1 cellular context compared by ENCODE assay signal in the genomic region with DNA sequence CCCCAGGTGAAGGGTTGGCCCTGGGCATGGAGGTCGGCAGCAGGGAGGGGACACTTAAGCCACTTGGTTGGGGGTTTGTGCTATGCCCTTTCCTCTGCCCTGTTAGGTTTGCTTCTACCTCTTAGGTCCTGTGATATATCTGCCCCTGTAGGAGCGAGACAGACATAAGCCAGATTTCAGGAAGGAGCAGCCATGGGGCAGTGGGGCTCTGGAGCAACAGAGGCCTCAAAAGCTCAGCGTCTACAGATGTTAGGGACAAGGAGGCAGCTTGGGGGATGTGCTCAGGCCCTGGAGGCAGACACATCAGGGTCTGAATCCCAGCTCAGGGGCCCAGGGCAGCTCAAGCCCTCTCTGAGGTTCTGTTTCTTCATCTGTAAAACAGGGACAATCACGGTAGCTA.
TF ChIP-seq lines count a peak whose summit lies in the region.

No MANE protein-coding gene starts in this region.

TF ChIP-seq in H1, 55 proteins besides CTCF, POLR2A, EP300 and RAD21:
- TF ChIP-seq RNF2 (IDR thresholded peaks at IDR 0.05; ENCODE audit: borderline replicate concordance, low read depth, low read length, missing control alignments, poor library complexity, severe bottlenecking) (no peak), CHD2 (IDR thresholded peaks at IDR 0.05; ENCODE audit: low read length) (no peak), KDM1A (IDR thresholded peaks at IDR 0.05; ENCODE audit: borderline replicate concordance, low read length) (no peak), TAF7 (optimal IDR thresholded peaks at IDR 0.05; ENCODE audit: borderline replicate concordance, low read depth, low read length) (no peak), POU5F1 (IDR thresholded peaks at IDR 0.05; ENCODE audit: low read depth, low read length) (no peak), GABPA (IDR thresholded peaks at IDR 0.05; ENCODE audit: borderline replicate concordance, insufficient read depth, low read length) (no peak), TBP (IDR thresholded peaks at IDR 0.05; ENCODE audit: low read depth, low read length) (no peak), CBX8 (IDR thresholded peaks at IDR 0.05; ENCODE audit: borderline replicate concordance, low read depth, low read length) (no peak), SIRT6 (IDR thresholded peaks at IDR 0.05; ENCODE audit: low read length) (no peak), SRF (IDR thresholded peaks at IDR 0.05; ENCODE audit: low read depth, low read length) (no peak), SIX5 (IDR thresholded peaks at IDR 0.05; ENCODE audit: low read depth, low read length) (no peak), CTBP2 (IDR thresholded peaks at IDR 0.05; ENCODE audit: borderline replicate concordance, insufficient read depth, insufficient read length, low read length) (no peak), NRF1 (IDR thresholded peaks at IDR 0.05; ENCODE audit: low read depth, low read length) (no peak), CEBPB (IDR thresholded peaks at IDR 0.05; ENCODE audit: low read depth, low read length) (no peak)
- TF ChIP-seq, protein P1, sequence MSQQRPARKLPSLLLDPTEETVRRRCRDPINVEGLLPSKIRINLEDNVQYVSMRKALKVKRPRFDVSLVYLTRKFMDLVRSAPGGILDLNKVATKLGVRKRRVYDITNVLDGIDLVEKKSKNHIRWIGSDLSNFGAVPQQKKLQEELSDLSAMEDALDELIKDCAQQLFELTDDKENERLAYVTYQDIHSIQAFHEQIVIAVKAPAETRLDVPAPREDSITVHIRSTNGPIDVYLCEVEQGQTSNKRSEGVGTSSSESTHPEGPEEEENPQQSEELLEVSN (IDR thresholded peaks at IDR 0.05): no peak
- TF ChIP-seq, protein P2, sequence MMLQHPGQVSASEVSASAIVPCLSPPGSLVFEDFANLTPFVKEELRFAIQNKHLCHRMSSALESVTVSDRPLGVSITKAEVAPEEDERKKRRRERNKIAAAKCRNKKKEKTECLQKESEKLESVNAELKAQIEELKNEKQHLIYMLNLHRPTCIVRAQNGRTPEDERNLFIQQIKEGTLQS (IDR thresholded peaks at IDR 0.05; ENCODE audit: insufficient read depth, low read depth, low read length): no peak
- TF ChIP-seq, protein P3, sequence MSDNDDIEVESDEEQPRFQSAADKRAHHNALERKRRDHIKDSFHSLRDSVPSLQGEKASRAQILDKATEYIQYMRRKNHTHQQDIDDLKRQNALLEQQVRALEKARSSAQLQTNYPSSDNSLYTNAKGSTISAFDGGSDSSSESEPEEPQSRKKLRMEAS (IDR thresholded peaks at IDR 0.05): no peak
- TF ChIP-seq, protein P4, sequence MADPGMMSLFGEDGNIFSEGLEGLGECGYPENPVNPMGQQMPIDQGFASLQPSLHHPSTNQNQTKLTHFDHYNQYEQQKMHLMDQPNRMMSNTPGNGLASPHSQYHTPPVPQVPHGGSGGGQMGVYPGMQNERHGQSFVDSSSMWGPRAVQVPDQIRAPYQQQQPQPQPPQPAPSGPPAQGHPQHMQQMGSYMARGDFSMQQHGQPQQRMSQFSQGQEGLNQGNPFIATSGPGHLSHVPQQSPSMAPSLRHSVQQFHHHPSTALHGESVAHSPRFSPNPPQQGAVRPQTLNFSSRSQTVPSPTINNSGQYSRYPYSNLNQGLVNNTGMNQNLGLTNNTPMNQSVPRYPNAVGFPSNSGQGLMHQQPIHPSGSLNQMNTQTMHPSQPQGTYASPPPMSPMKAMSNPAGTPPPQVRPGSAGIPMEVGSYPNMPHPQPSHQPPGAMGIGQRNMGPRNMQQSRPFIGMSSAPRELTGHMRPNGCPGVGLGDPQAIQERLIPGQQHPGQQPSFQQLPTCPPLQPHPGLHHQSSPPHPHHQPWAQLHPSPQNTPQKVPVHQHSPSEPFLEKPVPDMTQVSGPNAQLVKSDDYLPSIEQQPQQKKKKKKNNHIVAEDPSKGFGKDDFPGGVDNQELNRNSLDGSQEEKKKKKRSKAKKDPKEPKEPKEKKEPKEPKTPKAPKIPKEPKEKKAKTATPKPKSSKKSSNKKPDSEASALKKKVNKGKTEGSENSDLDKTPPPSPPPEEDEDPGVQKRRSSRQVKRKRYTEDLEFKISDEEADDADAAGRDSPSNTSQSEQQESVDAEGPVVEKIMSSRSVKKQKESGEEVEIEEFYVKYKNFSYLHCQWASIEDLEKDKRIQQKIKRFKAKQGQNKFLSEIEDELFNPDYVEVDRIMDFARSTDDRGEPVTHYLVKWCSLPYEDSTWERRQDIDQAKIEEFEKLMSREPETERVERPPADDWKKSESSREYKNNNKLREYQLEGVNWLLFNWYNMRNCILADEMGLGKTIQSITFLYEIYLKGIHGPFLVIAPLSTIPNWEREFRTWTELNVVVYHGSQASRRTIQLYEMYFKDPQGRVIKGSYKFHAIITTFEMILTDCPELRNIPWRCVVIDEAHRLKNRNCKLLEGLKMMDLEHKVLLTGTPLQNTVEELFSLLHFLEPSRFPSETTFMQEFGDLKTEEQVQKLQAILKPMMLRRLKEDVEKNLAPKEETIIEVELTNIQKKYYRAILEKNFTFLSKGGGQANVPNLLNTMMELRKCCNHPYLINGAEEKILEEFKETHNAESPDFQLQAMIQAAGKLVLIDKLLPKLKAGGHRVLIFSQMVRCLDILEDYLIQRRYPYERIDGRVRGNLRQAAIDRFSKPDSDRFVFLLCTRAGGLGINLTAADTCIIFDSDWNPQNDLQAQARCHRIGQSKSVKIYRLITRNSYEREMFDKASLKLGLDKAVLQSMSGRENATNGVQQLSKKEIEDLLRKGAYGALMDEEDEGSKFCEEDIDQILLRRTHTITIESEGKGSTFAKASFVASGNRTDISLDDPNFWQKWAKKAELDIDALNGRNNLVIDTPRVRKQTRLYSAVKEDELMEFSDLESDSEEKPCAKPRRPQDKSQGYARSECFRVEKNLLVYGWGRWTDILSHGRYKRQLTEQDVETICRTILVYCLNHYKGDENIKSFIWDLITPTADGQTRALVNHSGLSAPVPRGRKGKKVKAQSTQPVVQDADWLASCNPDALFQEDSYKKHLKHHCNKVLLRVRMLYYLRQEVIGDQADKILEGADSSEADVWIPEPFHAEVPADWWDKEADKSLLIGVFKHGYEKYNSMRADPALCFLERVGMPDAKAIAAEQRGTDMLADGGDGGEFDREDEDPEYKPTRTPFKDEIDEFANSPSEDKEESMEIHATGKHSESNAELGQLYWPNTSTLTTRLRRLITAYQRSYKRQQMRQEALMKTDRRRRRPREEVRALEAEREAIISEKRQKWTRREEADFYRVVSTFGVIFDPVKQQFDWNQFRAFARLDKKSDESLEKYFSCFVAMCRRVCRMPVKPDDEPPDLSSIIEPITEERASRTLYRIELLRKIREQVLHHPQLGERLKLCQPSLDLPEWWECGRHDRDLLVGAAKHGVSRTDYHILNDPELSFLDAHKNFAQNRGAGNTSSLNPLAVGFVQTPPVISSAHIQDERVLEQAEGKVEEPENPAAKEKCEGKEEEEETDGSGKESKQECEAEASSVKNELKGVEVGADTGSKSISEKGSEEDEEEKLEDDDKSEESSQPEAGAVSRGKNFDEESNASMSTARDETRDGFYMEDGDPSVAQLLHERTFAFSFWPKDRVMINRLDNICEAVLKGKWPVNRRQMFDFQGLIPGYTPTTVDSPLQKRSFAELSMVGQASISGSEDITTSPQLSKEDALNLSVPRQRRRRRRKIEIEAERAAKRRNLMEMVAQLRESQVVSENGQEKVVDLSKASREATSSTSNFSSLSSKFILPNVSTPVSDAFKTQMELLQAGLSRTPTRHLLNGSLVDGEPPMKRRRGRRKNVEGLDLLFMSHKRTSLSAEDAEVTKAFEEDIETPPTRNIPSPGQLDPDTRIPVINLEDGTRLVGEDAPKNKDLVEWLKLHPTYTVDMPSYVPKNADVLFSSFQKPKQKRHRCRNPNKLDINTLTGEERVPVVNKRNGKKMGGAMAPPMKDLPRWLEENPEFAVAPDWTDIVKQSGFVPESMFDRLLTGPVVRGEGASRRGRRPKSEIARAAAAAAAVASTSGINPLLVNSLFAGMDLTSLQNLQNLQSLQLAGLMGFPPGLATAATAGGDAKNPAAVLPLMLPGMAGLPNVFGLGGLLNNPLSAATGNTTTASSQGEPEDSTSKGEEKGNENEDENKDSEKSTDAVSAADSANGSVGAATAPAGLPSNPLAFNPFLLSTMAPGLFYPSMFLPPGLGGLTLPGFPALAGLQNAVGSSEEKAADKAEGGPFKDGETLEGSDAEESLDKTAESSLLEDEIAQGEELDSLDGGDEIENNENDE (IDR thresholded peaks at IDR 0.05; ENCODE audit: insufficient replicate concordance, low read length): no peak
